In the genomic region with DNA sequence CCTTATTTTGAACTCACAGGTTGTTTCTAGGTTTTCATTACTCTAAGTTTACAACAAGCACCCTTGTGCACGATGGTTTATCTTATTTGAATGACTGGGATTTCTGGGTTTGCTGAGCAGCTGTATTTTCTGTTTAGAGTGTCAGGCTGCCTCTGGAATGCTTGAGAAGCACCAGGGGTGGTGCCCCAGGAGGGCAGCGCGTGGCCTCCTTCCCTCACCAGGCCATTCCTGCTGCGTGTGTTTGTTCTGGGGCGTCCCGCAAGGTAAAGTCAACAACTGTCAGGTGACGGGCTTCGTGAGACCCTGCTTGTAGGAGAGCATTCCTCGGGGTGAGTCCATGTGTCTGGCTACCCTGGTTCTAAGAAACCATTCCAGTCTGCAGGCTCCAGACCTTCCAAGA, we compare ENCODE assay signal across 1 cellular context.
A peak's percentile ranks its signal among the peaks of the same experiment; 100 is the strongest.
TF ChIP-seq lines count a peak whose summit lies in the region.

No MANE protein-coding gene starts in this region.

TF ChIP-seq in HepG2, 621 proteins besides CTCF, POLR2A, EP300 and RAD21:
- peak; percentile 92 for TF ChIP-seq ZBTB33 (CRISPR knock-in tag; IDR thresholded peaks at IDR 0.05)
- no peak for TF ChIP-seq ZNF569 (CRISPR knock-in tag; IDR thresholded peaks at IDR 0.05; ENCODE audit: borderline replicate concordance)
- no peak for TF ChIP-seq SRSF9 (IDR thresholded peaks at IDR 0.05; ENCODE audit: borderline replicate concordance, insufficient read depth, low read depth, low read length, poor library complexity, severe bottlenecking)
- TF ChIP-seq KDM1A (CRISPR knock-in tag; IDR thresholded peaks at IDR 0.05): no peak
- TF ChIP-seq HMGA1 (CRISPR knock-in tag; conservative IDR thresholded peaks at IDR 0.05): no peak
- TF ChIP-seq FOXA1 (IDR thresholded peaks at IDR 0.05): no peak
- peak; percentile 80 for TF ChIP-seq FOXA1 (CRISPR knock-in tag; IDR thresholded peaks at IDR 0.05)
- no peak for TF ChIP-seq ZNF709 (CRISPR knock-in tag; IDR thresholded peaks at IDR 0.05)
- no peak for TF ChIP-seq IKZF5 (CRISPR knock-in tag; IDR thresholded peaks at IDR 0.05)
- TF ChIP-seq KLF9 (CRISPR knock-in tag; IDR thresholded peaks at IDR 0.05; ENCODE audit: low read depth): no peak
- TF ChIP-seq, protein P1, sequence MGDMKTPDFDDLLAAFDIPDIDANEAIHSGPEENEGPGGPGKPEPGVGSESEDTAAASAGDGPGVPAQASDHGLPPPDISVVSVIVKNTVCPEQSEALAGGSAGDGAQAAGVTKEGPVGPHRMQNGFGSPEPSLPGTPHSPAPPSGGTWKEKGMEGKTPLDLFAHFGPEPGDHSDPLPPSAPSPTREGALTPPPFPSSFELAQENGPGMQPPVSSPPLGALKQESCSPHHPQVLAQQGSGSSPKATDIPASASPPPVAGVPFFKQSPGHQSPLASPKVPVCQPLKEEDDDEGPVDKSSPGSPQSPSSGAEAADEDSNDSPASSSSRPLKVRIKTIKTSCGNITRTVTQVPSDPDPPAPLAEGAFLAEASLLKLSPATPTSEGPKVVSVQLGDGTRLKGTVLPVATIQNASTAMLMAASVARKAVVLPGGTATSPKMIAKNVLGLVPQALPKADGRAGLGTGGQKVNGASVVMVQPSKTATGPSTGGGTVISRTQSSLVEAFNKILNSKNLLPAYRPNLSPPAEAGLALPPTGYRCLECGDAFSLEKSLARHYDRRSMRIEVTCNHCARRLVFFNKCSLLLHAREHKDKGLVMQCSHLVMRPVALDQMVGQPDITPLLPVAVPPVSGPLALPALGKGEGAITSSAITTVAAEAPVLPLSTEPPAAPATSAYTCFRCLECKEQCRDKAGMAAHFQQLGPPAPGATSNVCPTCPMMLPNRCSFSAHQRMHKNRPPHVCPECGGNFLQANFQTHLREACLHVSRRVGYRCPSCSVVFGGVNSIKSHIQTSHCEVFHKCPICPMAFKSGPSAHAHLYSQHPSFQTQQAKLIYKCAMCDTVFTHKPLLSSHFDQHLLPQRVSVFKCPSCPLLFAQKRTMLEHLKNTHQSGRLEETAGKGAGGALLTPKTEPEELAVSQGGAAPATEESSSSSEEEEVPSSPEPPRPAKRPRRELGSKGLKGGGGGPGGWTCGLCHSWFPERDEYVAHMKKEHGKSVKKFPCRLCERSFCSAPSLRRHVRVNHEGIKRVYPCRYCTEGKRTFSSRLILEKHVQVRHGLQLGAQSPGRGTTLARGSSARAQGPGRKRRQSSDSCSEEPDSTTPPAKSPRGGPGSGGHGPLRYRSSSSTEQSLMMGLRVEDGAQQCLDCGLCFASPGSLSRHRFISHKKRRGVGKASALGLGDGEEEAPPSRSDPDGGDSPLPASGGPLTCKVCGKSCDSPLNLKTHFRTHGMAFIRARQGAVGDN (CRISPR knock-in tag; IDR thresholded peaks at IDR 0.05): peak; percentile 48
- no peak for TF ChIP-seq TBX2 (CRISPR knock-in tag; IDR thresholded peaks at IDR 0.05; ENCODE audit: borderline replicate concordance)
- TF ChIP-seq MAF1 (CRISPR knock-in tag; IDR thresholded peaks at IDR 0.05; ENCODE audit: borderline replicate concordance): no peak
- no peak for TF ChIP-seq PAWR (CRISPR knock-in tag; IDR thresholded peaks at IDR 0.05; ENCODE audit: borderline replicate concordance)
- TF ChIP-seq ZNF24 (IDR thresholded peaks at IDR 0.05): no peak
- no peak for TF ChIP-seq NCOA5 (CRISPR knock-in tag; IDR thresholded peaks at IDR 0.05)
- no peak for TF ChIP-seq ZNF781 (CRISPR knock-in tag; IDR thresholded peaks at IDR 0.05; ENCODE audit: borderline replicate concordance, not compliant biosample characterization)
- TF ChIP-seq MLLT10 (CRISPR knock-in tag; IDR thresholded peaks at IDR 0.05): no peak
- TF ChIP-seq ZNF460 (CRISPR knock-in tag; IDR thresholded peaks at IDR 0.05; ENCODE audit: borderline replicate concordance): no peak
- peak; percentile 12; the same call in 1 of the 2 replicates for TF ChIP-seq PATZ1 (CRISPR knock-in tag; IDR thresholded peaks at IDR 0.05)
- TF ChIP-seq FOXA3 (CRISPR knock-in tag; IDR thresholded peaks at IDR 0.05): peak; percentile 30; the same call in 1 of the 2 replicates
- TF ChIP-seq ZBTB10 (CRISPR knock-in tag; IDR thresholded peaks at IDR 0.05; ENCODE audit: borderline replicate concordance): peak; percentile 83; the same call in 1 of the 2 replicates
- no peak for TF ChIP-seq HOXA3 (CRISPR knock-in tag; IDR thresholded peaks at IDR 0.05)
- no peak for TF ChIP-seq THAP8 (CRISPR knock-in tag; IDR thresholded peaks at IDR 0.05; ENCODE audit: borderline replicate concordance)
- TF ChIP-seq TFE3 (CRISPR knock-in tag; IDR thresholded peaks at IDR 0.05): peak; percentile 35; the same call in 1 of the 2 replicates
- no peak for TF ChIP-seq MED13 (CRISPR knock-in tag; IDR thresholded peaks at IDR 0.05)
TF ChIP-seq in HepG2: peak in this region for 7.
